12 cellular contexts compared by ENCODE assay signal in genomic region chr3:102464261-102464660, GRCh38. TPM values are rescaled to one million over a fixed set of nuclear protein-coding genes. Genes with fewer than 3 reads are reported as not detected.
"Had no signal": no experiment of that assay in that cellular context is flagged by ENCODE, and none has a peak within 500 bp of the region (broad histone marks: within the 10 kb centered on the region; RNA-seq: fewer than 3 reads in every experiment).

No MANE protein-coding gene starts in this region.

- ATAC-seq: GM23338, HCT116 had no signal

- DNase-seq: GM23248, GOT3, H7, H9, HCEC 1CT, HFFc6 had no signal

- H2AFZ ChIP-seq: GM23248, GM23338 had no signal

- H3K9ac ChIP-seq: GM23248 had no signal

- FAIRE-seq: H1, H54 had no signal

- H3K27ac ChIP-seq: GM23248 had no signal

- H3K4me2 ChIP-seq: GM23338 had no signal

- H3K4me3 ChIP-seq: GM23248, GM23338, HAP-1 had no signal

- H3K9me3 ChIP-seq: HAP-1 had no signal

- H3K36me3 ChIP-seq: HAP-1 had no signal

- H3K4me1 ChIP-seq: HAP-1 had no signal

RNA-seq across cellular contexts. Expression of gene ZPLD1, which starts 29.4 kb away (rescaled TPM):
- total RNA-seq: GM23338, H1, H4, H7, H9 had no signal
- polyA plus RNA-seq: GM23248, GM23338, H1 had no signal
